Comparison of ENCODE assay signal across 22 cellular contexts in the genomic region with DNA sequence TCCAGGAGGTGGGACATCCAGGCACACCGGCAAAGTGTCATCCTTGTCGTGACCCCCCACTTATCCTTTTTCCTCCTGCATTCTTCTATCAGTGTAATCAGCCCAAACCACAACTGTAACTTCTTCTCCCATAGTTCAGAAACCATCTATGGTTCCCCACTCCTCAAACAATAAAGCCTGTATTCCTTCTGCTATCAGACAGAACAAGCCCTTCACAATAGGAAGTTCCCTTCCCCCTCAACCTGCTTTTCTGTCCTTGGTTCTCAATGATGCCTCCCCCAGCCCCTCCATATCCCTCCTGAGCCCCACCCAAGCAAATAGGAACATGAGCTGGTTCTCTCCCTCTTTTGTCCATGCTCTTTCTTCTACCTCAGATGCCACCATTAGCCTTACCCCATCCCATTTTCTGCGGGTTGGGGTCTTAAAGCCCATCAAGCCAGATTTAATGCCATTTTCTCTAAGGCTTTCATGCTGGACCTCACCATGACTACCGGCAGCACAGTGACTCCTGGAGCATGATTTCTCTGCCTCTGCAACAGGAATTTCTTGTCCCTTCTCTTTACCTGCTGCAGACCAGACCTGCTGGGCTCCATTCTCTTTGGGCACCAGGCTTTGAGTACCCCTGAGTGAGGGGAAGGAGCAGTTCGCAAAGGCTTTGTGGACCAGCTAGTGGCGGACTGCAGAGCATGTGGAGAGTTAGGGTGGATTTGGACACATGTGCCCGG.
"Had no signal": no experiment of that assay in that cellular context is flagged by ENCODE, and none has a peak within 500 bp of the region (broad histone marks: within the 10 kb centered on the region; RNA-seq: fewer than 3 reads in every experiment).

No MANE protein-coding gene starts in this region.

- H3K4me3 ChIP-seq: MG63 had no signal

- H3K36me3 ChIP-seq: brain microvascular endothelial cell, MG63 had no signal

- H3K27ac Mint-ChIP-seq: activated CD8-positive, alpha-beta T cell treated with anti-CD3 and anti-CD28 coated beads, Interleukin-2, amount 10 ng/mL, durations not matched to agents 7 days and 5 days; activated naive CD4-positive, alpha-beta T cell treated with anti-CD3 and anti-CD28 coated beads, Interleukin-2, amount 50 U/mL, for 72 hours; T-helper 1 cell treated with Interleukin-12 subunit alpha and Interleukin-12 subunit beta and Interleukin-4 antibody, amounts not matched to agents 30 μg/mL and 1 μg/mL, for 36 hours; WTC11 had no signal

- H3K36me3 Mint-ChIP-seq: WTC11 had no signal

- H3K4me3 Mint-ChIP-seq: activated naive CD8-positive, alpha-beta T cell treated with anti-CD3 and anti-CD28 coated beads, Interleukin-2, amount 50 U/mL, for 24 hours; T-helper 1 cell treated with Interleukin-12 subunit alpha and Interleukin-12 subunit beta and Interleukin-4 antibody, amounts not matched to agents 30 μg/mL and 1 μg/mL, for 36 hours had no signal

- ATAC-seq: activated CD8-positive, alpha-beta T cell treated with anti-CD3 and anti-CD28 coated beads, Interleukin-2, amount 10 ng/mL, durations not matched to agents 7 days and 5 days; activated naive CD4-positive, alpha-beta T cell treated with anti-CD3 and anti-CD28 coated beads, Interleukin-2, amount 50 U/mL, for 72 hours; activated naive CD8-positive, alpha-beta T cell treated with anti-CD3 and anti-CD28 coated beads, Interleukin-2, amount 50 U/mL, for 24 hours; PC-3; WTC11 had no signal

- H3K9me3 ChIP-seq: MG63 had no signal

- H3K27ac ChIP-seq: brain microvascular endothelial cell had no signal

- DNase-seq: activated CD4-positive, alpha-beta T cell treated with anti-CD3 and anti-CD28 coated beads for 48 hours; activated CD4-positive, alpha-beta T cell treated with anti-CD3 and anti-CD28 coated beads, Interleukin-2, amount 50 U/mL, for 4 hours; activated CD4-positive, CD25-positive, alpha-beta regulatory T cell treated with anti-CD3 and anti-CD28 coated beads, Interleukin-2, amount 50 U/mL, for 72 hours; activated CD8-positive, alpha-beta memory T cell treated with anti-CD3 and anti-CD28 coated beads, Interleukin-2, amount 50 U/mL, for 48 hours; activated CD8-positive, alpha-beta T cell treated with anti-CD3 and anti-CD28 coated beads, Interleukin-2, amount 10 ng/mL, durations not matched to agents 7 days and 5 days; activated naive CD8-positive, alpha-beta T cell treated with anti-CD3 and anti-CD28 coated beads, Interleukin-2, amount 50 U/mL, for 24 hours; activated T-cell treated with anti-CD3 and anti-CD28 coated beads, Interleukin-2, amount 50 U/mL, for 1 hour; amygdala; brain microvascular endothelial cell; MG63; NCI-H1105; NCI-H1436; NCI-H187; NCI-H2081 treated with DMSO at 0.1 percent for 48 hours; NCI-H446; NCI-H524; PC-3; SHP77 treated with DMSO at 0.1 percent for 48 hours; T-helper 9 cell had no signal

- H3K9me3 Mint-ChIP-seq: activated naive CD4-positive, alpha-beta T cell treated with anti-CD3 and anti-CD28 coated beads, Interleukin-2, amount 50 U/mL, for 72 hours; activated naive CD8-positive, alpha-beta T cell treated with anti-CD3 and anti-CD28 coated beads, Interleukin-2, amount 50 U/mL, for 24 hours; T-helper 1 cell treated with Interleukin-12 subunit alpha and Interleukin-12 subunit beta and Interleukin-4 antibody, amounts not matched to agents 30 μg/mL and 1 μg/mL, for 36 hours had no signal
